In the genomic region with DNA sequence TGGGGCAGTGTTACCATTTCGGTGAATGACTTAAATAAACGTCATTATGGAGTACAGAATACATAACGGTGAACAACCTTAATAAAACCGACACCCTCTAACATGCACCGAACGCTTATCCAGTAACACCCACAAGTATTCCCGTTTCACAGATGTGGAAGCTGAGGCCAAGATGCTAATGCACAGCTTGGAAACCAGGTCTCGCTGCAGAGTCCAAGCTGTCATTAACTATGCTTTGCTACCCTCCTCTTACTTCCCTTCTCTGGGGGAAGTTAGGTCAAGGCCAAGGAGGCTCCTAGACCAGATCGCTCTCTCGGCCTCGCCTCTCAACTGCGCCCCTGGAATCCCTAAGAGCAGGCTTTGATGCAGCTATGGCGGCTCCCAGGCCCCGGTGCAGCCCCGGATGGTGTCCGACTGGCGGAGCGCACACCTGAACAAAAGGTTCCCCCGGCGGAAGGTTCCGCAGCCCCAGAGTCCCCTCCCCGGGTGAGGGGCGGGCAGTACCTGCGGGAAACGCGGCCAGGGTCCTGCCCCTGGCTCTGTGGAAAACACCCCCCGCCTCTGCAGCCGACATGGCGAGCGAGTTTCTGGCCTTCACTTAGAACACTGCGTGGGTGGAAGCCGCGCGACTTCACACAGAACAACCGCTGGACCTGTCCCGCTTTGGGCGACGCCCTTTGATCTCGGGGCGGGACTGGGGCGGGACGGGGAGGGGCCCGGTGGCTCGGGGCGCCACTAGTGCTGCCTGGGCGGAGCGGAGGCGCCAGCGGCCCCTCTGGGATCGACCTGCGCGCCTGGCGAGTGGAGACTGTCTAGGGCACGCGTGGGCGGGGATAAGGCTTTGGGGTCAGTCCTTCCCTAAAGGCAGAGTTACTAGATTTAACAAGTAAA, we compare ENCODE assay signal across 1 cellular context.
TF ChIP-seq lines count a peak whose summit lies in the region.

A gene with protein sequence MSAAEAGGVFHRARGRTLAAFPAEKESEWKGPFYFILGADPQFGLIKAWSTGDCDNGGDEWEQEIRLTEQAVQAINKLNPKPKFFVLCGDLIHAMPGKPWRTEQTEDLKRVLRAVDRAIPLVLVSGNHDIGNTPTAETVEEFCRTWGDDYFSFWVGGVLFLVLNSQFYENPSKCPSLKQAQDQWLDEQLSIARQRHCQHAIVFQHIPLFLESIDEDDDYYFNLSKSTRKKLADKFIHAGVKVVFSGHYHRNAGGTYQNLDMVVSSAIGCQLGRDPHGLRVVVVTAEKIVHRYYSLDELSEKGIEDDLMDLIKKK (minus strand): TSS at position 685 of the 891 bp plus-strand sequence. CDS start 111 bp downstream, at position 574.

TF ChIP-seq in WTC11, 78 proteins besides CTCF, POLR2A, EP300 and RAD21 (continued from another document):
- TF ChIP-seq, protein P1, sequence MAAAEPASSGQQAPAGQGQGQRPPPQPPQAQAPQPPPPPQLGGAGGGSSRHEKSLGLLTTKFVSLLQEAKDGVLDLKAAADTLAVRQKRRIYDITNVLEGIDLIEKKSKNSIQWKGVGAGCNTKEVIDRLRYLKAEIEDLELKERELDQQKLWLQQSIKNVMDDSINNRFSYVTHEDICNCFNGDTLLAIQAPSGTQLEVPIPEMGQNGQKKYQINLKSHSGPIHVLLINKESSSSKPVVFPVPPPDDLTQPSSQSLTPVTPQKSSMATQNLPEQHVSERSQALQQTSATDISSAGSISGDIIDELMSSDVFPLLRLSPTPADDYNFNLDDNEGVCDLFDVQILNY (CRISPR knock-in tag; IDR thresholded peaks at IDR 0.05): peak; percentile 81; the same call in 1 of the 2 replicates
- TF ChIP-seq NR2C2 (CRISPR knock-in tag; IDR thresholded peaks at IDR 0.05) (no peak), ATF1 (CRISPR knock-in tag; IDR thresholded peaks at IDR 0.05) (peak; percentile 64; the same call in 1 of the 2 replicates), EMX1 (CRISPR knock-in tag; IDR thresholded peaks at IDR 0.05) (0 out of 2 replicates have a peak, but pooled peaks have one; percentile 64), SP1 (CRISPR knock-in tag; conservative IDR thresholded peaks at IDR 0.05) (peak; percentile 94), FOXP1 (CRISPR knock-in tag; IDR thresholded peaks at IDR 0.05; ENCODE audit: borderline replicate concordance) (peak; percentile 86; the same call in 1 of the 2 replicates), NR3C1 (CRISPR knock-in tag; conservative IDR thresholded peaks at IDR 0.05; ENCODE audit: low read depth) (no peak), TP53 (CRISPR knock-in tag; IDR thresholded peaks at IDR 0.05) (no peak), OVOL2 (CRISPR knock-in tag; IDR thresholded peaks at IDR 0.05; ENCODE audit: borderline replicate concordance) (0 out of 2 replicates have a peak, but pooled peaks have one; percentile 54), KAT7 (CRISPR knock-in tag; IDR thresholded peaks at IDR 0.05; ENCODE audit: borderline replicate concordance) (no peak), ETV6 (CRISPR knock-in tag; IDR thresholded peaks at IDR 0.05) (peak; percentile 82), FOXK1 (CRISPR knock-in tag; IDR thresholded peaks at IDR 0.05) (peak; percentile 61), ZNF423 (CRISPR knock-in tag; IDR thresholded peaks at IDR 0.05) (no peak), MYBL2 (CRISPR knock-in tag; IDR thresholded peaks at IDR 0.05) (peak; percentile 86), SMAD3 (CRISPR knock-in tag; IDR thresholded peaks at IDR 0.05; ENCODE audit: borderline replicate concordance) (peak; percentile 88), ZBTB21 (CRISPR knock-in tag; IDR thresholded peaks at IDR 0.05; ENCODE audit: borderline replicate concordance) (no peak), GABPB1 (CRISPR knock-in tag; IDR thresholded peaks at IDR 0.05) (peak; percentile 86)
- TF ChIP-seq, protein P2, sequence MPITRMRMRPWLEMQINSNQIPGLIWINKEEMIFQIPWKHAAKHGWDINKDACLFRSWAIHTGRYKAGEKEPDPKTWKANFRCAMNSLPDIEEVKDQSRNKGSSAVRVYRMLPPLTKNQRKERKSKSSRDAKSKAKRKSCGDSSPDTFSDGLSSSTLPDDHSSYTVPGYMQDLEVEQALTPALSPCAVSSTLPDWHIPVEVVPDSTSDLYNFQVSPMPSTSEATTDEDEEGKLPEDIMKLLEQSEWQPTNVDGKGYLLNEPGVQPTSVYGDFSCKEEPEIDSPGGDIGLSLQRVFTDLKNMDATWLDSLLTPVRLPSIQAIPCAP (CRISPR knock-in tag; IDR thresholded peaks at IDR 0.05): 0 out of 2 replicates have a peak, but pooled peaks have one; percentile 29
- TF ChIP-seq, protein P3, sequence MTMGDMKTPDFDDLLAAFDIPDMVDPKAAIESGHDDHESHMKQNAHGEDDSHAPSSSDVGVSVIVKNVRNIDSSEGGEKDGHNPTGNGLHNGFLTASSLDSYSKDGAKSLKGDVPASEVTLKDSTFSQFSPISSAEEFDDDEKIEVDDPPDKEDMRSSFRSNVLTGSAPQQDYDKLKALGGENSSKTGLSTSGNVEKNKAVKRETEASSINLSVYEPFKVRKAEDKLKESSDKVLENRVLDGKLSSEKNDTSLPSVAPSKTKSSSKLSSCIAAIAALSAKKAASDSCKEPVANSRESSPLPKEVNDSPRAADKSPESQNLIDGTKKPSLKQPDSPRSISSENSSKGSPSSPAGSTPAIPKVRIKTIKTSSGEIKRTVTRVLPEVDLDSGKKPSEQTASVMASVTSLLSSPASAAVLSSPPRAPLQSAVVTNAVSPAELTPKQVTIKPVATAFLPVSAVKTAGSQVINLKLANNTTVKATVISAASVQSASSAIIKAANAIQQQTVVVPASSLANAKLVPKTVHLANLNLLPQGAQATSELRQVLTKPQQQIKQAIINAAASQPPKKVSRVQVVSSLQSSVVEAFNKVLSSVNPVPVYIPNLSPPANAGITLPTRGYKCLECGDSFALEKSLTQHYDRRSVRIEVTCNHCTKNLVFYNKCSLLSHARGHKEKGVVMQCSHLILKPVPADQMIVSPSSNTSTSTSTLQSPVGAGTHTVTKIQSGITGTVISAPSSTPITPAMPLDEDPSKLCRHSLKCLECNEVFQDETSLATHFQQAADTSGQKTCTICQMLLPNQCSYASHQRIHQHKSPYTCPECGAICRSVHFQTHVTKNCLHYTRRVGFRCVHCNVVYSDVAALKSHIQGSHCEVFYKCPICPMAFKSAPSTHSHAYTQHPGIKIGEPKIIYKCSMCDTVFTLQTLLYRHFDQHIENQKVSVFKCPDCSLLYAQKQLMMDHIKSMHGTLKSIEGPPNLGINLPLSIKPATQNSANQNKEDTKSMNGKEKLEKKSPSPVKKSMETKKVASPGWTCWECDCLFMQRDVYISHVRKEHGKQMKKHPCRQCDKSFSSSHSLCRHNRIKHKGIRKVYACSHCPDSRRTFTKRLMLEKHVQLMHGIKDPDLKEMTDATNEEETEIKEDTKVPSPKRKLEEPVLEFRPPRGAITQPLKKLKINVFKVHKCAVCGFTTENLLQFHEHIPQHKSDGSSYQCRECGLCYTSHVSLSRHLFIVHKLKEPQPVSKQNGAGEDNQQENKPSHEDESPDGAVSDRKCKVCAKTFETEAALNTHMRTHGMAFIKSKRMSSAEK (CRISPR knock-in tag; IDR thresholded peaks at IDR 0.05; ENCODE audit: borderline replicate concordance): peak; percentile 60; the same call in 1 of the 2 replicates
- TF ChIP-seq, protein P4, sequence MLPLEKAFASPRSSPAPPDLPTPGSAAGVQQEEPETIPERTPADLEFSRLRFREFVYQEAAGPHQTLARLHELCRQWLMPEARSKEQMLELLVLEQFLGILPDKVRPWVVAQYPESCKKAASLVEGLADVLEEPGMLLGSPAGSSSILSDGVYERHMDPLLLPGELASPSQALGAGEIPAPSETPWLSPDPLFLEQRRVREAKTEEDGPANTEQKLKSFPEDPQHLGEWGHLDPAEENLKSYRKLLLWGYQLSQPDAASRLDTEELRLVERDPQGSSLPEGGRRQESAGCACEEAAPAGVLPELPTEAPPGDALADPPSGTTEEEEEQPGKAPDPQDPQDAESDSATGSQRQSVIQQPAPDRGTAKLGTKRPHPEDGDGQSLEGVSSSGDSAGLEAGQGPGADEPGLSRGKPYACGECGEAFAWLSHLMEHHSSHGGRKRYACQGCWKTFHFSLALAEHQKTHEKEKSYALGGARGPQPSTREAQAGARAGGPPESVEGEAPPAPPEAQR (CRISPR knock-in tag; IDR thresholded peaks at IDR 0.05): peak; percentile 77; the same call in 1 of the 2 replicates
- TF ChIP-seq, protein P5, sequence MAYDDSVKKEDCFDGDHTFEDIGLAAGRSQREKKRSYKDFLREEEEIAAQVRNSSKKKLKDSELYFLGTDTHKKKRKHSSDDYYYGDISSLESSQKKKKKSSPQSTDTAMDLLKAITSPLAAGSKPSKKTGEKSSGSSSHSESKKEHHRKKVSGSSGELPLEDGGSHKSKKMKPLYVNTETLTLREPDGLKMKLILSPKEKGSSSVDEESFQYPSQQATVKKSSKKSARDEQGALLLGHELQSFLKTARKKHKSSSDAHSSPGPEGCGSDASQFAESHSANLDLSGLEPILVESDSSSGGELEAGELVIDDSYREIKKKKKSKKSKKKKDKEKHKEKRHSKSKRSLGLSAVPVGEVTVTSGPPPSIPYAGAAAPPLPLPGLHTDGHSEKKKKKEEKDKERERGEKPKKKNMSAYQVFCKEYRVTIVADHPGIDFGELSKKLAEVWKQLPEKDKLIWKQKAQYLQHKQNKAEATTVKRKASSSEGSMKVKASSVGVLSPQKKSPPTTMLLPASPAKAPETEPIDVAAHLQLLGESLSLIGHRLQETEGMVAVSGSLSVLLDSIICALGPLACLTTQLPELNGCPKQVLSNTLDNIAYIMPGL (CRISPR knock-in tag; IDR thresholded peaks at IDR 0.05): peak; percentile 84
- TF ChIP-seq, protein P6, sequence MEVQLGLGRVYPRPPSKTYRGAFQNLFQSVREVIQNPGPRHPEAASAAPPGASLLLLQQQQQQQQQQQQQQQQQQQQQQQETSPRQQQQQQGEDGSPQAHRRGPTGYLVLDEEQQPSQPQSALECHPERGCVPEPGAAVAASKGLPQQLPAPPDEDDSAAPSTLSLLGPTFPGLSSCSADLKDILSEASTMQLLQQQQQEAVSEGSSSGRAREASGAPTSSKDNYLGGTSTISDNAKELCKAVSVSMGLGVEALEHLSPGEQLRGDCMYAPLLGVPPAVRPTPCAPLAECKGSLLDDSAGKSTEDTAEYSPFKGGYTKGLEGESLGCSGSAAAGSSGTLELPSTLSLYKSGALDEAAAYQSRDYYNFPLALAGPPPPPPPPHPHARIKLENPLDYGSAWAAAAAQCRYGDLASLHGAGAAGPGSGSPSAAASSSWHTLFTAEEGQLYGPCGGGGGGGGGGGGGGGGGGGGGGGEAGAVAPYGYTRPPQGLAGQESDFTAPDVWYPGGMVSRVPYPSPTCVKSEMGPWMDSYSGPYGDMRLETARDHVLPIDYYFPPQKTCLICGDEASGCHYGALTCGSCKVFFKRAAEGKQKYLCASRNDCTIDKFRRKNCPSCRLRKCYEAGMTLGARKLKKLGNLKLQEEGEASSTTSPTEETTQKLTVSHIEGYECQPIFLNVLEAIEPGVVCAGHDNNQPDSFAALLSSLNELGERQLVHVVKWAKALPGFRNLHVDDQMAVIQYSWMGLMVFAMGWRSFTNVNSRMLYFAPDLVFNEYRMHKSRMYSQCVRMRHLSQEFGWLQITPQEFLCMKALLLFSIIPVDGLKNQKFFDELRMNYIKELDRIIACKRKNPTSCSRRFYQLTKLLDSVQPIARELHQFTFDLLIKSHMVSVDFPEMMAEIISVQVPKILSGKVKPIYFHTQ (CRISPR knock-in tag; IDR thresholded peaks at IDR 0.05): no peak; the same call in 1 of the 2 replicates
- TF ChIP-seq, protein P7, sequence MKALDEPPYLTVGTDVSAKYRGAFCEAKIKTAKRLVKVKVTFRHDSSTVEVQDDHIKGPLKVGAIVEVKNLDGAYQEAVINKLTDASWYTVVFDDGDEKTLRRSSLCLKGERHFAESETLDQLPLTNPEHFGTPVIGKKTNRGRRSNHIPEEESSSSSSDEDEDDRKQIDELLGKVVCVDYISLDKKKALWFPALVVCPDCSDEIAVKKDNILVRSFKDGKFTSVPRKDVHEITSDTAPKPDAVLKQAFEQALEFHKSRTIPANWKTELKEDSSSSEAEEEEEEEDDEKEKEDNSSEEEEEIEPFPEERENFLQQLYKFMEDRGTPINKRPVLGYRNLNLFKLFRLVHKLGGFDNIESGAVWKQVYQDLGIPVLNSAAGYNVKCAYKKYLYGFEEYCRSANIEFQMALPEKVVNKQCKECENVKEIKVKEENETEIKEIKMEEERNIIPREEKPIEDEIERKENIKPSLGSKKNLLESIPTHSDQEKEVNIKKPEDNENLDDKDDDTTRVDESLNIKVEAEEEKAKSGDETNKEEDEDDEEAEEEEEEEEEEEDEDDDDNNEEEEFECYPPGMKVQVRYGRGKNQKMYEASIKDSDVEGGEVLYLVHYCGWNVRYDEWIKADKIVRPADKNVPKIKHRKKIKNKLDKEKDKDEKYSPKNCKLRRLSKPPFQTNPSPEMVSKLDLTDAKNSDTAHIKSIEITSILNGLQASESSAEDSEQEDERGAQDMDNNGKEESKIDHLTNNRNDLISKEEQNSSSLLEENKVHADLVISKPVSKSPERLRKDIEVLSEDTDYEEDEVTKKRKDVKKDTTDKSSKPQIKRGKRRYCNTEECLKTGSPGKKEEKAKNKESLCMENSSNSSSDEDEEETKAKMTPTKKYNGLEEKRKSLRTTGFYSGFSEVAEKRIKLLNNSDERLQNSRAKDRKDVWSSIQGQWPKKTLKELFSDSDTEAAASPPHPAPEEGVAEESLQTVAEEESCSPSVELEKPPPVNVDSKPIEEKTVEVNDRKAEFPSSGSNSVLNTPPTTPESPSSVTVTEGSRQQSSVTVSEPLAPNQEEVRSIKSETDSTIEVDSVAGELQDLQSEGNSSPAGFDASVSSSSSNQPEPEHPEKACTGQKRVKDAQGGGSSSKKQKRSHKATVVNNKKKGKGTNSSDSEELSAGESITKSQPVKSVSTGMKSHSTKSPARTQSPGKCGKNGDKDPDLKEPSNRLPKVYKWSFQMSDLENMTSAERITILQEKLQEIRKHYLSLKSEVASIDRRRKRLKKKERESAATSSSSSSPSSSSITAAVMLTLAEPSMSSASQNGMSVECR (CRISPR knock-in tag; IDR thresholded peaks at IDR 0.05; ENCODE audit: borderline replicate concordance): peak; percentile 71; the same call in 1 of the 2 replicates
